38 cellular contexts compared by ENCODE assay signal in the genomic region with DNA sequence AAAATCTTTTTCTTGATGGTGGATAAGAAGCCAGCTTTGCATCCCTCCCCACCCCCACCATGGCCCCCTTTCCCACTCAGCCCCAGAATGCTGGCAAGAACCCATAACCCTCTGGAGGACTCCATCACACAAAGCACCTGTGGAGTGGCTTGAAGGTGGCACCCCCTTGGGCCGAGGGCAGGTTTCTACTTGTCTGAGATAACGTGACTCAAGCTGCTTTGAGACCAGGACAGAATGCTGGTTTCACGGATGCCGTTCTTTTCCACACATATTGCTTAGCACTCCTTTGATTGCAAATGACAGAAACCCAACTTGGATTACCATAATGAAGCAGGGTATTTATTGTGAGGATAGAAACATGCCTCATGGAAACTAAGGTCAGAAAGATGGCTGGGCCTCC.
"Had no signal": no experiment of that assay in that cellular context is flagged by ENCODE, and none has a peak within 500 bp of the region (broad histone marks: within the 10 kb centered on the region; RNA-seq: fewer than 3 reads in every experiment).

No MANE protein-coding gene starts in this region.

- H3K27ac ChIP-seq: adrenal gland, gastrocnemius medialis, heart left ventricle had no signal

- H3K4me3 ChIP-seq: adrenal gland, gastrocnemius medialis, heart left ventricle had no signal

- H3K9me3 ChIP-seq: adrenal gland, gastrocnemius medialis, heart left ventricle had no signal

- FAIRE-seq: colon, endometrium, endothelial cell of umbilical vein had no signal

- DNase-seq: activated CD4-positive, alpha-beta memory T cell treated with anti-CD3 and anti-CD28 coated beads for 36 hours; activated CD4-positive, alpha-beta T cell treated with anti-CD3 and anti-CD28 coated beads for 36 hours; activated CD4-positive, alpha-beta T cell treated with anti-CD3 and anti-CD28 coated beads, Interleukin-2, amount 10 ng/mL, durations not matched to agents 24 days and 14 days; activated CD4-positive, CD25-positive, alpha-beta regulatory T cell; activated CD4-positive, CD25-positive, alpha-beta regulatory T cell treated with anti-CD3 and anti-CD28 coated beads, Interleukin-2, amount 50 U/mL, for 72 hours; activated CD8-positive, alpha-beta memory T cell treated with anti-CD3 and anti-CD28 coated beads, Interleukin-2, amount 10 ng/mL, durations not matched to agents 7 days and 5 days; activated CD8-positive, alpha-beta memory T cell treated with anti-CD3 and anti-CD28 coated beads, Interleukin-2, amount 50 U/mL, for 4 hours; activated CD8-positive, alpha-beta T cell treated with anti-CD3 and anti-CD28 coated beads, Interleukin-2, amount 10 ng/mL, durations not matched to agents 7 days and 5 days; activated effector memory CD4-positive, alpha-beta T cell treated with anti-CD3 and anti-CD28 coated beads, Interleukin-2, amount 50 U/mL, for 16 hours; activated naive CD4-positive, alpha-beta T cell treated with anti-CD3 and anti-CD28 coated beads for 36 hours; activated naive CD8-positive, alpha-beta T cell treated with anti-CD3 and anti-CD28 coated beads for 36 hours; activated naive CD8-positive, alpha-beta T cell treated with anti-CD3 and anti-CD28 coated beads, Interleukin-2, amount 50 U/mL, for 24 hours; activated T-cell treated with anti-CD3 and anti-CD28 coated beads, Interleukin-2, amount 50 U/mL, for 1 hour; activated T-cell treated with anti-CD3 and anti-CD28 coated beads, Interleukin-2, amount 50 U/mL, for 48 hours; adrenal gland; amygdala; aorta; caudate nucleus; cortex of kidney; dermis blood vessel endothelial cell; effector CD4-positive, alpha-beta T cell; effector memory CD8-positive, alpha-beta T cell; foreskin fibroblast; gastrocnemius medialis; glutamatergic neuron; heart left ventricle; T-helper 1 cell; T-helper 17 cell; T1000 had no signal

- H3K36me3 ChIP-seq: adrenal gland, gastrocnemius medialis, heart left ventricle had no signal

- H3K4me3 Mint-ChIP-seq: activated CD4-positive, alpha-beta memory T cell treated with anti-CD3 and anti-CD28 coated beads for 36 hours; activated CD4-positive, alpha-beta T cell treated with anti-CD3 and anti-CD28 coated beads for 36 hours; activated CD4-positive, alpha-beta T cell treated with anti-CD3 and anti-CD28 coated beads, Interleukin-2, amount 10 ng/mL, durations not matched to agents 24 days and 14 days; activated CD8-positive, alpha-beta memory T cell treated with anti-CD3 and anti-CD28 coated beads, Interleukin-2, amount 10 ng/mL, durations not matched to agents 7 days and 5 days; activated CD8-positive, alpha-beta T cell treated with anti-CD3 and anti-CD28 coated beads, Interleukin-2, amount 10 ng/mL, durations not matched to agents 7 days and 5 days; activated naive CD4-positive, alpha-beta T cell treated with anti-CD3 and anti-CD28 coated beads for 36 hours; activated naive CD4-positive, alpha-beta T cell treated with anti-CD3 and anti-CD28 coated beads, Interleukin-2, amount 50 U/mL, for 24 hours; activated naive CD8-positive, alpha-beta T cell treated with anti-CD3 and anti-CD28 coated beads for 36 hours; activated naive CD8-positive, alpha-beta T cell treated with anti-CD3 and anti-CD28 coated beads, Interleukin-2, amount 50 U/mL, for 24 hours; activated T-helper 1 cell treated with anti-CD3 and anti-CD28 coated beads, Interleukin-12 subunit alpha, Interleukin-12 subunit beta, Interleukin-2, Interleukin-4 antibody, amounts not matched to agents 30 ng/mL and 10 ng/mL and 1 ng/mL, durations not matched to agents 14 hours and 24 hours and 36 hours; brain; effector memory CD8-positive, alpha-beta T cell; T-helper 17 cell; T-helper 2 cell treated with Interferon-gamma antibody and Interleukin-4, amounts not matched to agents 5 μg/mL and 100 μg/mL, for 36 hours had no signal

- H3K4me1 ChIP-seq: adrenal gland, gastrocnemius medialis, heart left ventricle had no signal

- H3K27ac Mint-ChIP-seq: activated CD4-positive, alpha-beta memory T cell treated with anti-CD3 and anti-CD28 coated beads for 36 hours; activated CD4-positive, alpha-beta T cell treated with anti-CD3 and anti-CD28 coated beads for 36 hours; activated CD4-positive, alpha-beta T cell treated with anti-CD3 and anti-CD28 coated beads, Interleukin-2, amount 10 ng/mL, durations not matched to agents 24 days and 14 days; activated CD8-positive, alpha-beta memory T cell treated with anti-CD3 and anti-CD28 coated beads, Interleukin-2, amount 10 ng/mL, durations not matched to agents 7 days and 5 days; activated CD8-positive, alpha-beta T cell treated with anti-CD3 and anti-CD28 coated beads, Interleukin-2, amount 10 ng/mL, durations not matched to agents 7 days and 5 days; activated naive CD4-positive, alpha-beta T cell treated with anti-CD3 and anti-CD28 coated beads for 36 hours; activated naive CD4-positive, alpha-beta T cell treated with anti-CD3 and anti-CD28 coated beads, Interleukin-2, amount 50 U/mL, for 24 hours; activated naive CD8-positive, alpha-beta T cell treated with anti-CD3 and anti-CD28 coated beads for 36 hours; activated naive CD8-positive, alpha-beta T cell treated with anti-CD3 and anti-CD28 coated beads, Interleukin-2, amount 50 U/mL, for 24 hours; activated T-helper 1 cell treated with anti-CD3 and anti-CD28 coated beads, Interleukin-12 subunit alpha, Interleukin-12 subunit beta, Interleukin-2, Interleukin-4 antibody, amounts not matched to agents 30 ng/mL and 10 ng/mL and 1 ng/mL, durations not matched to agents 14 hours and 24 hours and 36 hours; activated T-helper 2 cell treated with anti-CD3 and anti-CD28 coated beads, Interferon-gamma antibody, Interleukin-2, Interleukin-4, amounts not matched to agents 10 μg/mL and 5 μg/mL and 100 μg/mL, durations not matched to agents 14 hours and 24 hours and 36 hours; effector memory CD8-positive, alpha-beta T cell; T-helper 17 cell; T-helper 2 cell treated with Interferon-gamma antibody and Interleukin-4, amounts not matched to agents 5 μg/mL and 100 μg/mL, for 36 hours had no signal

- ATAC-seq: activated CD4-positive, alpha-beta T cell treated with anti-CD3 and anti-CD28 coated beads for 36 hours; activated CD8-positive, alpha-beta memory T cell treated with anti-CD3 and anti-CD28 coated beads, Interleukin-2, amount 10 ng/mL, durations not matched to agents 7 days and 5 days; activated CD8-positive, alpha-beta T cell treated with anti-CD3 and anti-CD28 coated beads, Interleukin-2, amount 10 ng/mL, durations not matched to agents 7 days and 5 days; activated naive CD8-positive, alpha-beta T cell treated with anti-CD3 and anti-CD28 coated beads, Interleukin-2, amount 50 U/mL, for 24 hours; effector memory CD8-positive, alpha-beta T cell; esophagus mucosa; gastrocnemius medialis; heart left ventricle; T-helper 17 cell had no signal

- H3K36me3 Mint-ChIP-seq: activated CD4-positive, alpha-beta memory T cell treated with anti-CD3 and anti-CD28 coated beads for 36 hours; activated CD8-positive, alpha-beta memory T cell treated with anti-CD3 and anti-CD28 coated beads, Interleukin-2, amount 10 ng/mL, durations not matched to agents 7 days and 5 days; activated naive CD4-positive, alpha-beta T cell treated with anti-CD3 and anti-CD28 coated beads, Interleukin-2, amount 50 U/mL, for 24 hours; activated naive CD8-positive, alpha-beta T cell treated with anti-CD3 and anti-CD28 coated beads for 36 hours; brain had no signal

- H3K9me3 Mint-ChIP-seq: activated CD4-positive, alpha-beta memory T cell treated with anti-CD3 and anti-CD28 coated beads for 36 hours; activated CD4-positive, alpha-beta T cell treated with anti-CD3 and anti-CD28 coated beads, Interleukin-2, amount 10 ng/mL, durations not matched to agents 24 days and 14 days; activated naive CD4-positive, alpha-beta T cell treated with anti-CD3 and anti-CD28 coated beads for 36 hours; activated naive CD4-positive, alpha-beta T cell treated with anti-CD3 and anti-CD28 coated beads, Interleukin-2, amount 50 U/mL, for 24 hours; activated naive CD8-positive, alpha-beta T cell treated with anti-CD3 and anti-CD28 coated beads for 36 hours; activated naive CD8-positive, alpha-beta T cell treated with anti-CD3 and anti-CD28 coated beads, Interleukin-2, amount 50 U/mL, for 24 hours; activated T-helper 1 cell treated with anti-CD3 and anti-CD28 coated beads, Interleukin-12 subunit alpha, Interleukin-12 subunit beta, Interleukin-2, Interleukin-4 antibody, amounts not matched to agents 30 ng/mL and 10 ng/mL and 1 ng/mL, durations not matched to agents 14 hours and 24 hours and 36 hours; activated T-helper 2 cell treated with anti-CD3 and anti-CD28 coated beads, Interferon-gamma antibody, Interleukin-2, Interleukin-4, amounts not matched to agents 10 μg/mL and 5 μg/mL and 100 μg/mL, durations not matched to agents 14 hours and 24 hours and 36 hours; effector memory CD8-positive, alpha-beta T cell; T-helper 2 cell treated with Interferon-gamma antibody and Interleukin-4, amounts not matched to agents 5 μg/mL and 100 μg/mL, for 36 hours had no signal

- H3K4me1 Mint-ChIP-seq: activated CD4-positive, alpha-beta T cell treated with anti-CD3 and anti-CD28 coated beads for 36 hours; activated CD4-positive, alpha-beta T cell treated with anti-CD3 and anti-CD28 coated beads, Interleukin-2, amount 10 ng/mL, durations not matched to agents 24 days and 14 days; activated CD8-positive, alpha-beta memory T cell treated with anti-CD3 and anti-CD28 coated beads, Interleukin-2, amount 10 ng/mL, durations not matched to agents 7 days and 5 days; activated naive CD4-positive, alpha-beta T cell treated with anti-CD3 and anti-CD28 coated beads, Interleukin-2, amount 50 U/mL, for 24 hours; activated naive CD8-positive, alpha-beta T cell treated with anti-CD3 and anti-CD28 coated beads for 36 hours; activated naive CD8-positive, alpha-beta T cell treated with anti-CD3 and anti-CD28 coated beads, Interleukin-2, amount 50 U/mL, for 24 hours; T-helper 17 cell had no signal

- H3K27me3 ChIP-seq: adrenal gland, gastrocnemius medialis, heart left ventricle had no signal

- H3K27me3 Mint-ChIP-seq: activated CD4-positive, alpha-beta T cell treated with anti-CD3 and anti-CD28 coated beads, Interleukin-2, amount 10 ng/mL, durations not matched to agents 24 days and 14 days; activated CD8-positive, alpha-beta memory T cell treated with anti-CD3 and anti-CD28 coated beads, Interleukin-2, amount 10 ng/mL, durations not matched to agents 7 days and 5 days; brain had no signal
